16 cellular contexts compared by ENCODE assay signal in genomic region chr17:71192039-71192555, GRCh38.
"Had no signal": no experiment of that assay in that cellular context is flagged by ENCODE, and none has a peak within 500 bp of the region (broad histone marks: within the 10 kb centered on the region; RNA-seq: fewer than 3 reads in every experiment).

No MANE protein-coding gene starts in this region.

- H3K9me3 ChIP-seq: psoas muscle, testis, tibial nerve had no signal

- DNase-seq: dermis blood vessel endothelial cell; endodermal cell; erythroblast; foreskin keratinocyte; mesendoderm; naive thymus-derived CD4-positive, alpha-beta T cell; nephron progenitor cell; psoas muscle; sigmoid colon; stimulated activated CD4-positive, alpha-beta T cell treated with anti-CD3 and anti-CD28 coated beads, Interleukin-2, amount 100 ng/mL, for 24 hours; stimulated activated CD4-positive, alpha-beta T cell treated with anti-CD3 and anti-CD28 coated beads, Interleukin-4, amount 100 ng/mL, for 4 hours; stimulated activated naive B cell treated with anti-CD40 and anti-IgM and Interleukin-4, amounts not matched to agents 10 μg/mL and 1 μg/mL and 100 μg/mL, for 72 hours; stimulated activated naive CD8-positive, alpha-beta T cell treated with anti-CD3 and anti-CD28 coated beads, Interleukin-15, amount 100 ng/mL, for 72 hours; testis had no signal

- ATAC-seq: foreskin keratinocyte; naive thymus-derived CD4-positive, alpha-beta T cell; psoas muscle; stimulated activated naive B cell treated with anti-CD40 and anti-IgM and Interleukin-4, amounts not matched to agents 10 μg/mL and 1 μg/mL and 100 μg/mL, for 72 hours; stimulated activated naive CD8-positive, alpha-beta T cell treated with anti-CD3 and anti-CD28 coated beads, Interleukin-15, amount 100 ng/mL, for 72 hours had no signal

- H3K4me3 ChIP-seq: psoas muscle, sigmoid colon, skin epidermis, testis, tibial nerve had no signal

- H3K36me3 ChIP-seq: sigmoid colon, tibial nerve had no signal

- H3K27me3 ChIP-seq: foreskin keratinocyte, sigmoid colon, testis, tibial nerve had no signal

- H3K27ac ChIP-seq: foreskin keratinocyte, psoas muscle, sigmoid colon, skin epidermis, testis, tibial nerve had no signal

- H3K4me1 ChIP-seq: psoas muscle, testis, tibial nerve had no signal
